In genomic region chr10:6239213-6239991, GRCh38 we compare ENCODE assay signal across 9 cellular contexts. TPM values are rescaled to one million over a fixed set of nuclear protein-coding genes. Genes with fewer than 3 reads are reported as not detected.
DNase-seq lines count a peak whose midpoint lies in the region; ATAC-seq, FAIRE-seq and TF ChIP-seq lines count a peak whose summit lies in the region.
"Had no signal": no experiment of that assay in that cellular context is flagged by ENCODE, and none has a peak within 500 bp of the region (broad histone marks: within the 10 kb centered on the region; RNA-seq: fewer than 3 reads in every experiment).

No MANE protein-coding gene starts in this region.

- DNase-seq in GM12891 (ENCODE audit: insufficient read length, low spot score): no peak
- DNase-seq in RCC 7860 (ENCODE audit: low spot score): peak; percentile 97
- peak; percentile 46 for DNase-seq in activated T-helper 1 cell treated with Interleukin-2 at 50 U/mL for 16 hours (ENCODE audit: low read depth)
- DNase-seq in foreskin melanocyte: peak; percentile 95
- DNase-seq in stimulated activated CD4-positive, alpha-beta T cell treated with anti-CD3 and anti-CD28 coated beads, Interleukin-12 subunit alpha, Interleukin-12 subunit beta, amount 100 ng/mL, for 48 hours (ENCODE audit: low read depth in 2 of 3, low spot score in 1 of 3): peak; percentile 58 to 72 (median 62)
- no peak for DNase-seq in NCI-H774 (lab: John Stamatoyannopoulos, UW)
- no peak for DNase-seq in NCI-H1092 treated with DMSO at 0.1 percent for 48 hours (lab: John Stamatoyannopoulos, UW)

- no peak for ATAC-seq in HG02973 (IDR thresholded peaks at IDR 0.05; ENCODE audit: unreplicated experiment)

- FAIRE-seq in GM12891 (lab: Jason Lieb, UNC) (peak; percentile 58), RCC 7860 (lab: Jason Lieb, UNC) (peak; percentile 98)
- FAIRE-seq: TTC549 had no signal

- TF ChIP-seq POLR2A in GM12891 (IDR thresholded peaks at IDR 0.05; ENCODE audit: low read depth, low read length): no peak

TF ChIP-seq in GM12891, 5 proteins besides CTCF, POLR2A, EP300 and RAD21:
- no peak for TF ChIP-seq TAF1 (IDR thresholded peaks at IDR 0.05; ENCODE audit: low read depth, low read length)
- no peak for TF ChIP-seq SPI1 (IDR thresholded peaks at IDR 0.05; ENCODE audit: low read depth, low read length)
- no peak for TF ChIP-seq POLR2AphosphoS5 (IDR thresholded peaks at IDR 0.05; ENCODE audit: low read depth, low read length)
- no peak for TF ChIP-seq POU2F2 (IDR thresholded peaks at IDR 0.05; ENCODE audit: low read depth, low read length)
- no peak for TF ChIP-seq PAX5 (IDR thresholded peaks at IDR 0.05; ENCODE audit: insufficient read depth, low read length, severe bottlenecking)

RNA-seq across cellular contexts. Expression of gene PFKFB3, which starts 36.7 kb away (rescaled TPM):
- 26.1 TPM for polyA plus RNA-seq in GM12891 (2012; ENCODE audit: low read depth, missing spikeins)

Comparison
In these comparisons a context has a peak if more than half of its experiments do, and no peak if none do; other contexts are left out.
1. DNase-seq: peak in RCC 7860 (single experiment), activated T-helper 1 cell treated with Interleukin-2 at 50 U/mL for 16 hours (single experiment), foreskin melanocyte (single experiment) and stimulated activated CD4-positive, alpha-beta T cell treated with anti-CD3 and anti-CD28 coated beads, Interleukin-12 subunit alpha, Interleukin-12 subunit beta, amount 100 ng/mL, for 48 hours (3 of 3); none in GM12891 (single experiment), NCI-H774 (single experiment) and NCI-H1092 treated with DMSO at 0.1 percent for 48 hours (single experiment).